In genomic region chr12:121956041-121956341, GRCh38 we compare ENCODE assay signal across 23 cellular contexts. TPM values are rescaled to one million over a fixed set of nuclear protein-coding genes. Genes with fewer than 3 reads are reported as not detected.
DNase-seq lines count a peak whose midpoint lies in the region; ATAC-seq and TF ChIP-seq lines count a peak whose summit lies in the region.
"Had no signal": no experiment of that assay in that cellular context is flagged by ENCODE, and none has a peak within 500 bp of the region (broad histone marks: within the 10 kb centered on the region; RNA-seq: fewer than 3 reads in every experiment).

No MANE protein-coding gene starts in this region.

- H3K4me1 ChIP-seq in colonic mucosa (no peaks in the 10 kb centered on the region), psoas muscle (no peaks in the 10 kb centered on the region), vagina (no peaks in the 10 kb centered on the region)
- H3K4me1 ChIP-seq: breast epithelium, heart left ventricle, stomach had no signal

- H3K36me3 ChIP-seq in colonic mucosa: no peaks in the 10 kb centered on the region
- H3K36me3 ChIP-seq in psoas muscle (ENCODE audit: insufficient read depth in 1 of 2, low read depth in 1 of 2): no peaks in the 10 kb centered on the region
- no peaks in the 10 kb centered on the region for H3K36me3 ChIP-seq in vagina
- H3K36me3 ChIP-seq: breast epithelium, heart left ventricle, stomach, thyroid gland had no signal

- H3K27ac ChIP-seq in colonic mucosa: no peak overlapping the region
- no peak overlapping the region for H3K27ac ChIP-seq in psoas muscle
- no peak overlapping the region for H3K27ac ChIP-seq in vagina
- H3K27ac ChIP-seq: breast epithelium, heart left ventricle, HL-60, stomach, thyroid gland had no signal

- ATAC-seq in psoas muscle (peak in 3 of 4 donors; percentile 37 to 74 (median 68)), GM18517 (IDR thresholded peaks at IDR 0.05; ENCODE audit: unreplicated experiment) (no peak)
- ATAC-seq: heart left ventricle, Right ventricle myocardium inferior had no signal

- H3K9me3 ChIP-seq in colonic mucosa (no peaks in the 10 kb centered on the region), psoas muscle (no peaks in the 10 kb centered on the region), vagina (no peaks in the 10 kb centered on the region)
- H3K9me3 ChIP-seq: breast epithelium, stomach, thyroid gland had no signal

- intact Hi-C loops in colonic mucosa (cut with DNase I) (no loop called here), psoas muscle (cut with DNase I) (no loop called here), vagina (cut with DNase I) (no loop called here)

- DNase-seq in SHP77 treated with DMSO at 0.1 percent for 48 hours (lab: John Stamatoyannopoulos, UW) (peak; percentile 12), SHP77 (lab: John Stamatoyannopoulos, UW) (no peak), NCI-H524 (lab: John Stamatoyannopoulos, UW) (peak; percentile 84 to 87), colonic mucosa (no peak), psoas muscle (no peak), vagina (ENCODE audit: extremely low spot score in 2 of 2) (no peak), NAMALWA (ENCODE audit: low spot score) (no peak)
- DNase-seq: activated CD4-positive, alpha-beta T cell treated with anti-CD3 and anti-CD28 coated beads, Interleukin-2, amount 50 U/mL, for 48 hours; activated naive CD4-positive, alpha-beta T cell treated with anti-CD3 and anti-CD28 coated beads for 36 hours; effector CD4-positive, alpha-beta T cell; heart left ventricle; NCI-H1048; NCI-H187; stimulated activated CD4-positive, alpha-beta T cell treated with anti-CD3 and anti-CD28 coated beads, Interleukin-1b, Interleukin-23, amount 100 ng/mL, for 48 hours; stimulated activated CD8-positive, alpha-beta memory T cell treated with anti-CD3 and anti-CD28 coated beads, Interleukin-4, amount 100 ng/mL, for 48 hours; stomach; thyroid gland had no signal

- H3K4me3 ChIP-seq in colonic mucosa (no peak overlapping the region), psoas muscle (no peak overlapping the region), vagina (no peak overlapping the region)
- H3K4me3 ChIP-seq: breast epithelium, heart left ventricle, lung, smooth muscle cell, stomach, thyroid gland had no signal

- no peaks in the 10 kb centered on the region for H3K27me3 ChIP-seq in colonic mucosa
- H3K27me3 ChIP-seq in psoas muscle (ENCODE audit: insufficient read depth in 3 of 3, low read length in 2 of 3): no peaks in the 10 kb centered on the region
- H3K27me3 ChIP-seq in vagina: no peaks in the 10 kb centered on the region
- H3K27me3 ChIP-seq: breast epithelium, heart left ventricle, stomach, thyroid gland had no signal

- WGBS in psoas muscle, 3 donors: 50 to 62% (median 58%) methylated on average over 5 of the region's 5 CpGs

- peak; percentile 2 for TF ChIP-seq CTCF in colonic mucosa (IDR thresholded peaks at IDR 0.05)
- no peak for TF ChIP-seq CTCF in psoas muscle (IDR thresholded peaks at IDR 0.05)
- TF ChIP-seq CTCF in vagina (IDR thresholded peaks at IDR 0.05): no peak

- TF ChIP-seq POLR2A in vagina (IDR thresholded peaks at IDR 0.05): no peak

- no peak overlapping the region for H3K9ac ChIP-seq in colonic mucosa (ENCODE audit: low read depth in 2 of 2, low read length in 2 of 2)

RNA-seq across cellular contexts. Expression of gene CFAP251, which starts 37.6 kb away (rescaled TPM):
- under 1 TPM; 0.64 to 0.93 TPM for total RNA-seq in colonic mucosa
- under 1 TPM; 0.36 to 0.66 (median 0.63) TPM for total RNA-seq in psoas muscle
- polyA plus RNA-seq in psoas muscle: under 1 TPM; 0.39 to 0.79 (median 0.79) TPM
- 8.8 TPM for total RNA-seq in vagina

Comparison
In these comparisons a context has a peak if more than half of its experiments do, and no peak if none do; other contexts are left out.
1. DNase-seq: peak in SHP77 treated with DMSO at 0.1 percent for 48 hours (single experiment) and NCI-H524 (2 of 2); none in SHP77 (0 of 2), colonic mucosa (single experiment), psoas muscle (0 of 2), vagina (0 of 2) and NAMALWA (single experiment).